ENCODE assay signal across 23 cellular contexts in genomic region chr2:181798022-181798421, GRCh38.
DNase-seq lines count a peak whose midpoint lies in the region; ATAC-seq, FAIRE-seq and TF ChIP-seq lines count a peak whose summit lies in the region.
"Had no signal": no experiment of that assay in that cellular context is flagged by ENCODE, and none has a peak within 500 bp of the region (broad histone marks: within the 10 kb centered on the region; RNA-seq: fewer than 3 reads in every experiment).

No MANE protein-coding gene starts in this region.

- no peak for TF ChIP-seq CTCF in HepG2 (CRISPR knock-in tag; IDR thresholded peaks at IDR 0.05)
- no peak for TF ChIP-seq CTCF in right lobe of liver (IDR thresholded peaks at IDR 0.05)
- no peak for TF ChIP-seq CTCF in K562 (IDR thresholded peaks at IDR 0.05 in 2 of 3, conservative IDR thresholded peaks at IDR 0.05 in 1 of 3; ENCODE audit: insufficient read depth in 2 of 3, low read depth in 1 of 3, low read length in 3 of 3)

- FAIRE-seq in HepG2 (lab: Jason Lieb, UNC): peak; percentile 52
- peak; percentile 6 for FAIRE-seq in K562 (lab: Jason Lieb, UNC)
- FAIRE-seq: A204.1, D721Med, GM12878, GM19239, H1 had no signal

- no peak for ATAC-seq in HepG2
- no peak for ATAC-seq in right lobe of liver
- ATAC-seq in K562: no peak
- ATAC-seq: GM12878 had no signal

- BruUV-seq in HepG2 (replicated peaks; lab: Mats Ljungman, UMichigan) (no TSS peak), K562 (replicated peaks; lab: Mats Ljungman, UMichigan) (no TSS peak)

- DNase-seq in HepG2 (ENCODE audit: low spot score): no peak
- no peak for DNase-seq in right lobe of liver
- no peak for DNase-seq in K562 (ENCODE audit: extremely low read depth in 1 of 4, low spot score in 3 of 4)
- peak; percentile 33 for DNase-seq in foreskin melanocyte
- DNase-seq in cardiac septum (ENCODE audit: low spot score): no peak
- no peak for DNase-seq in stimulated activated CD4-positive, alpha-beta T cell treated with anti-CD3 and anti-CD28 coated beads, Interleukin-4, amount 100 ng/mL, for 1 hour
- DNase-seq in head of caudate nucleus: no peak
- DNase-seq: CD4-positive, alpha-beta T cell; CD8-positive, alpha-beta memory T cell; DMS 273 treated with DMSO at 0.1 percent for 48 hours; DMS79; EL; GDM1; GM23248; H7; HFFc6 had no signal

- H3K27ac ChIP-seq in HepG2 (ENCODE audit: extremely low read length, insufficient read depth, low read length) (no peak overlapping the region), right lobe of liver (no peak overlapping the region), K562 (ENCODE audit: extremely low read depth, low read depth, low read length) (no peak overlapping the region)
- H3K27ac ChIP-seq: 22Rv1, BLaER1, GM23248 had no signal

- H4K20me1 ChIP-seq in HepG2 (ENCODE audit: insufficient read depth, low read length) (no peaks in the 10 kb centered on the region), K562 (replicated peaks; ENCODE audit: control insufficient read depth, insufficient read depth, low read length) (no peaks in the 10 kb centered on the region)
- H4K20me1 ChIP-seq: BLaER1 had no signal

- TF ChIP-seq EP300 in HepG2 (IDR thresholded peaks at IDR 0.05; ENCODE audit: low read depth in 2 of 2, low read length in 2 of 2): no peak
- TF ChIP-seq EP300 in HepG2 (CRISPR knock-in tag; IDR thresholded peaks at IDR 0.05; ENCODE audit: borderline replicate concordance): no peak
- TF ChIP-seq EP300 in K562 (IDR thresholded peaks at IDR 0.05; ENCODE audit: low read length): no peak

- no peak for TF ChIP-seq RAD21 in HepG2 (CRISPR knock-in tag; IDR thresholded peaks at IDR 0.05)
- no peak for TF ChIP-seq RAD21 in K562 (CRISPR knock-in tag; conservative IDR thresholded peaks at IDR 0.05 in 1 of 2, IDR thresholded peaks at IDR 0.05 in 1 of 2)

- H3K27me3 ChIP-seq in HepG2 (ENCODE audit: control insufficient read depth in 1 of 2, insufficient read depth in 2 of 2, low read length in 2 of 2) (no peaks in the 10 kb centered on the region), right lobe of liver (no peaks in the 10 kb centered on the region), K562 (ENCODE audit: control insufficient read depth in 2 of 2, insufficient read depth in 2 of 2, low read length in 2 of 2) (no peaks in the 10 kb centered on the region)
- H3K27me3 ChIP-seq: BLaER1 had no signal

- H3K79me2 ChIP-seq in HepG2 (ENCODE audit: insufficient read depth, low read length) (no peaks in the 10 kb centered on the region), K562 (ENCODE audit: control insufficient read depth, insufficient read depth, low read length) (no peaks in the 10 kb centered on the region)

- no peak overlapping the region for H2AFZ ChIP-seq in HepG2 (ENCODE audit: low read length)
- 0 out of 2 replicates have a peak overlapping the region, but pooled peaks have one; percentile 10 for H2AFZ ChIP-seq in K562 (ENCODE audit: low read depth, low read length)
- H2AFZ ChIP-seq: GM23248 had no signal

- in situ Hi-C loops in HepG2 (cut with HindIII; ENCODE audit: extremely low pct_ligation_motif_present, low pct_unique_long_range_greater_than_20kb) (no loop called here), K562 (cut with MboI) (no loop called here)

- H3K4me1 ChIP-seq in HepG2 (ENCODE audit: insufficient read depth, low read length) (peaks cover 23% of the 10 kb centered on the region), right lobe of liver (no peaks in the 10 kb centered on the region), K562 (replicated peaks in 1 of 2; ENCODE audit: control insufficient read depth in 2 of 2, insufficient read depth in 2 of 2, low read length in 2 of 2) (no peaks in the 10 kb centered on the region)
- H3K4me1 ChIP-seq: BLaER1 had no signal

- no peaks in the 10 kb centered on the region for H3K36me3 ChIP-seq in HepG2 (replicated peaks in 1 of 2; ENCODE audit: control insufficient read depth in 1 of 2, insufficient read depth in 2 of 2, low read length in 2 of 2)
- H3K36me3 ChIP-seq in right lobe of liver: no peaks in the 10 kb centered on the region
- no peaks in the 10 kb centered on the region for H3K36me3 ChIP-seq in K562 (ENCODE audit: control insufficient read depth, insufficient read depth, low read length)
- H3K36me3 ChIP-seq: BLaER1 had no signal

- no peak for TF ChIP-seq POLR2A in HepG2 (IDR thresholded peaks at IDR 0.05; ENCODE audit: insufficient read depth in 1 of 2, low read depth in 2 of 2, low read length in 2 of 2)
- no peak for TF ChIP-seq POLR2A in right lobe of liver (IDR thresholded peaks at IDR 0.05)
- TF ChIP-seq POLR2A in K562 (conservative IDR thresholded peaks at IDR 0.05): no peak

- 64% methylated on average over 2 of the region's 2 CpGs for WGBS in HepG2 (ENCODE audit: low lambda C conversion rate)
- 84% methylated on average over 2 of the region's 2 CpGs for WGBS in right lobe of liver (ENCODE audit: insufficient coverage, low coverage, low lambda C conversion rate, missing lambda C conversion rate)
- 20% methylated on average over 2 of the region's 2 CpGs for WGBS in K562 (ENCODE audit: insufficient coverage, low coverage, missing lambda C conversion rate)

- POLR2A ChIA-PET in HepG2 (lab: Yijun Ruan, JAX) (no interaction called here), K562 (lab: Yijun Ruan, JAX) (interaction anchor here (1.3 kb wide), 1 partner anchor 11 kb away, joined by 4 read pairs; no protein-coding TSS in a partner anchor)

- H3K4me2 ChIP-seq in HepG2 (ENCODE audit: low read depth, low read length) (no peak overlapping the region), K562 (ENCODE audit: insufficient read depth, low read length) (no peak overlapping the region)
- H3K4me2 ChIP-seq: BLaER1 had no signal

- intact Hi-C loops in HepG2 (cut with micrococcal nuclease; ENCODE audit: unreplicated experiment): no loop called here
- intact Hi-C loops in right lobe of liver (cut with DNase I): no loop called here
- intact Hi-C loops in K562 (cut with micrococcal nuclease): no loop called here
- intact Hi-C loops in cardiac septum (cut with DNase I): no loop called here
- intact Hi-C loops in head of caudate nucleus (cut with DNase I): no loop called here

- H3K4me3 ChIP-seq in HepG2 (replicated peaks in 1 of 3; ENCODE audit: insufficient read depth in 1 of 3, low read depth in 2 of 3, low read length in 3 of 3): no peak overlapping the region
- no peak overlapping the region for H3K4me3 ChIP-seq in right lobe of liver
- no peak overlapping the region for H3K4me3 ChIP-seq in K562
- H3K4me3 ChIP-seq: BLaER1, GM12878, GM23248 had no signal

- H3K9ac ChIP-seq in HepG2 (ENCODE audit: insufficient read depth, low read depth, low read length): no peak overlapping the region
- no peak overlapping the region for H3K9ac ChIP-seq in K562 (ENCODE audit: insufficient read depth in 1 of 2, low read depth in 2 of 2, low read length in 2 of 2)
- H3K9ac ChIP-seq: BLaER1, GM23248 had no signal

- no peaks in the 10 kb centered on the region for H3K9me1 ChIP-seq in K562 (ENCODE audit: control insufficient read depth, insufficient read depth, low read length)

- CTCF ChIA-PET in HepG2 (lab: Yijun Ruan, JAX; ENCODE audit: low intra/inter-chr PET ratio, low total read pairs): no interaction called here
- CTCF ChIA-PET in K562 (lab: Yijun Ruan, JAX; ENCODE audit: low intra/inter-chr PET ratio): no interaction called here

- peaks cover 12% of the 10 kb centered on the region; the same call in 1 of the 2 replicates for H3K9me3 ChIP-seq in HepG2 (ENCODE audit: low read length)
- H3K9me3 ChIP-seq in right lobe of liver: no peaks in the 10 kb centered on the region
- no peaks in the 10 kb centered on the region for H3K9me3 ChIP-seq in K562 (replicated peaks; ENCODE audit: control insufficient read depth, insufficient read depth, low read depth, low read length)

TF ChIP-seq in HepG2, 621 proteins besides CTCF, POLR2A, EP300 and RAD21 (continues in another document):
- TF ChIP-seq MTERF4 (CRISPR knock-in tag; IDR thresholded peaks at IDR 0.05) (no peak), TEF (CRISPR knock-in tag; IDR thresholded peaks at IDR 0.05) (no peak)

TF ChIP-seq in K562, 482 proteins besides CTCF, POLR2A, EP300 and RAD21 (continues in another document):
- TF ChIP-seq ZC3H4 (CRISPR knock-in tag; IDR thresholded peaks at IDR 0.05; ENCODE audit: borderline replicate concordance): no peak
- TF ChIP-seq XRCC5 (IDR thresholded peaks at IDR 0.05; ENCODE audit: low read depth, low read length): no peak
- TF ChIP-seq ZNF75A (CRISPR knock-in tag; IDR thresholded peaks at IDR 0.05): no peak
- TF ChIP-seq MAFF (IDR thresholded peaks at IDR 0.05; ENCODE audit: low read length): no peak
- TF ChIP-seq ELK1 (CRISPR knock-in tag; IDR thresholded peaks at IDR 0.05): no peak
- TF ChIP-seq NR1H2 (CRISPR knock-in tag; IDR thresholded peaks at IDR 0.05): no peak
- no peak for TF ChIP-seq IRF9 (tag; IDR thresholded peaks at IDR 0.05)
- TF ChIP-seq NELFE (IDR thresholded peaks at IDR 0.05; ENCODE audit: insufficient read depth, insufficient read length): no peak
- no peak for TF ChIP-seq ZNF408 (CRISPR knock-in tag; IDR thresholded peaks at IDR 0.05; ENCODE audit: low read depth)
- no peak for TF ChIP-seq ZNF282 (CRISPR knock-in tag; IDR thresholded peaks at IDR 0.05)
- no peak for TF ChIP-seq MXI1 (IDR thresholded peaks at IDR 0.05; ENCODE audit: low read depth, low read length)
- TF ChIP-seq SMARCB1 (IDR thresholded peaks at IDR 0.05; ENCODE audit: insufficient read length, low read depth): no peak
